In the genomic region with DNA sequence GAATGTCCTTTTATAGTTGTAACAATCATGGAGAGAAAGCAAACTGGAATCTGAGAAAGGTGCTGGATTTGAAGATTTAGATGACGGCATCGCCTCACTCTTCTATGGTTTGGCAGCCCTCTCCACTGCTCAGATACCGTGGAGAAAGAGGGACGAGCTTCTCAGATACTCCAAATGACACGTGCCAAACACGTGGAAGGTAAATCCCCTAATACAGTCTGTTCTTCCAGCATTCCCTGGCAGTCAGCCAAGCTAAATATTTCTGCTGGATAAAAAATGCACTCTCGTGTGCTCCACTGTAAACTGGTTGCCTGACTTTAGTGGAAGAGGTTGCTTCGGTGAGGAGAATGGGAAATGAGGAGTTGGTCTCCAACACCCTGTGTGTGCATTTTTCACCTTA, we compare ENCODE assay signal across 8 cellular contexts. TPM values are rescaled to one million over a fixed set of nuclear protein-coding genes. Genes with fewer than 3 reads are reported as not detected.
A peak's percentile ranks its signal among the peaks of the same experiment; 100 is the strongest.
DNase-seq lines count a peak whose midpoint lies in the region; ATAC-seq, FAIRE-seq and TF ChIP-seq lines count a peak whose summit lies in the region.

No MANE protein-coding gene starts in this region.

- FAIRE-seq in frontal cortex (lab: Jason Lieb, UNC) = no peak

- no peak for TF ChIP-seq CTCF in chondrocyte (IDR thresholded peaks at IDR 0.05)

- no peaks in the 10 kb centered on the region for H3K9me3 Mint-ChIP-seq in chondrocyte (ENCODE audit: low read depth)
- no peaks in the 10 kb centered on the region for H3K9me3 Mint-ChIP-seq in stimulated activated naive CD8-positive, alpha-beta T cell treated with anti-CD3 and anti-CD28 coated beads, Interleukin-15, amount 100 ng/mL, for 72 hours

- no peak overlapping the region for H3K4me3 Mint-ChIP-seq in chondrocyte (ENCODE audit: unreplicated experiment)
- no peak overlapping the region for H3K4me3 Mint-ChIP-seq in stimulated activated naive CD8-positive, alpha-beta T cell treated with anti-CD3 and anti-CD28 coated beads, Interleukin-15, amount 100 ng/mL, for 72 hours

- H3K36me3 Mint-ChIP-seq in chondrocyte (ENCODE audit: low read depth) = no peaks in the 10 kb centered on the region

- DNase-seq in HCEC 1CT (peak; percentile 48), NCI-H345 treated with DMSO at 0.1 percent for 48 hours (lab: John Stamatoyannopoulos, UW; ENCODE audit: unreplicated experiment) (peak; percentile 95), chondrocyte (ENCODE audit: low spot score) (no peak), sciatic nerve (ENCODE audit: low spot score) (no peak), frontal cortex (ENCODE audit: low spot score in 2 of 2) (no peak)
- no peak for DNase-seq in stimulated activated naive CD8-positive, alpha-beta T cell treated with anti-CD3 and anti-CD28 coated beads, Interleukin-15, amount 100 ng/mL, for 72 hours

- intact Hi-C loops in sciatic nerve (cut with DNase I) = no loop called here

- peaks cover 12% of the 10 kb centered on the region for H3K4me1 Mint-ChIP-seq in chondrocyte (ENCODE audit: low read depth)
- H3K4me1 Mint-ChIP-seq in stimulated activated naive CD8-positive, alpha-beta T cell treated with anti-CD3 and anti-CD28 coated beads, Interleukin-15, amount 100 ng/mL, for 72 hours = no peaks in the 10 kb centered on the region

- peak overlapping the region; percentile 43 for H3K27ac Mint-ChIP-seq in chondrocyte (ENCODE audit: unreplicated experiment)
- H3K27ac Mint-ChIP-seq in stimulated activated naive CD8-positive, alpha-beta T cell treated with anti-CD3 and anti-CD28 coated beads, Interleukin-15, amount 100 ng/mL, for 72 hours = no peak overlapping the region

- H3K27me3 Mint-ChIP-seq in chondrocyte (ENCODE audit: low read depth) = peaks cover 4% of the 10 kb centered on the region
- H3K27me3 Mint-ChIP-seq in stimulated activated naive CD8-positive, alpha-beta T cell treated with anti-CD3 and anti-CD28 coated beads, Interleukin-15, amount 100 ng/mL, for 72 hours = peaks cover 19% of the 10 kb centered on the region

- peak; percentile 83 for ATAC-seq in sciatic nerve
- ATAC-seq in stimulated activated naive CD8-positive, alpha-beta T cell treated with anti-CD3 and anti-CD28 coated beads, Interleukin-15, amount 100 ng/mL, for 72 hours = no peak
- ATAC-seq in GM18517 (IDR thresholded peaks at IDR 0.05; ENCODE audit: unreplicated experiment) = no peak
- ATAC-seq in GM19397 (IDR thresholded peaks at IDR 0.05; ENCODE audit: unreplicated experiment) = no peak

RNA-seq across cellular contexts. Expression of a gene that starts 16.7 kb away (rescaled TPM):
- total RNA-seq in chondrocyte (0.08 to 0.15 TPM (median 0.15 TPM) in 3 replicates), sciatic nerve (15.9 TPM), frontal cortex (1.6 TPM)

Comparison
In these comparisons a context has a peak if more than half of its experiments do, and no peak if none do; other contexts are left out.
1. DNase-seq: peak in HCEC 1CT (single experiment) and NCI-H345 treated with DMSO at 0.1 percent for 48 hours (single experiment); none in chondrocyte (single experiment), sciatic nerve (single experiment), stimulated activated naive CD8-positive, alpha-beta T cell treated with anti-CD3 and anti-CD28 coated beads, Interleukin-15, amount 100 ng/mL, for 72 hours (0 of 2) and frontal cortex (0 of 2).